ENCODE assay signal across 1 cellular context in the genomic region with DNA sequence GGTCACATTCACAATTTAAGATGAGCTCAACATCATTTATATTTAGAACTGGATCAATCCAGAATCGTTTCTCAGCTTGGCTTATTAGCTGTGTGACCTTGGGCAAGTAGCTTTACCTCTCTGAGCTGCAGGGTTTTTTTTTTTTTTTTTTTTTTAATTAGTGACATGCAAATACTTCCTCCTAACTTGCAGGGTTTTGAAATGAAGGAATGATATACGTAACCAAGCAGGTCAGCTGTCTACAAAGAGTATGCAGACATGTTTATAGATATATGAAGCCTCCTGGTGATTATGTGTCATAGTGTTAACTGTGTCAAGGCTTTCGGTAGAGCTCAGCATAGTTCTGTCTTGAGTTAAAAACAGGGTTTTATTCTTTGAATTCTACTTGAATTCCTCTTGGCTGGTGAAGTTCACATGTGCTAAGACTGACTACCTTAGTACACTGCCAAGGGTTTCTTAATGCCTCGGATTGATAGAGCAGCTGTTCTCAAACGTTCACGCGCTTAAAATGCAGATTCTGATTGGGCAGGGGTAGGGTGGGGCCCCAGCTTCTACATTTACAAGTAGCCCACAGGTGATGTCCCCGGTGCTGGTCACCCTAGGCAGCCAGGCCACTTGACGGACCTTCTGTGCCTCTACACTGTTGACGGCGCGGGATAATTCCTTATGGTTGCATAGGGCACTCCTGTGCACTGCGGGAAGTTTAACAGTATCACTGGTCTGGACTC.
TF ChIP-seq lines count a peak whose summit lies in the region.

No MANE protein-coding gene starts in this region.

TF ChIP-seq in H1, 55 proteins besides CTCF, POLR2A, EP300 and RAD21:
- no peak for TF ChIP-seq SUZ12 (IDR thresholded peaks at IDR 0.05; ENCODE audit: low read length)
- TF ChIP-seq SIX5 (IDR thresholded peaks at IDR 0.05; ENCODE audit: low read depth, low read length) = no peak
- TF ChIP-seq POU5F1 (IDR thresholded peaks at IDR 0.05; ENCODE audit: low read depth, low read length) = no peak
- TF ChIP-seq TEAD4 (IDR thresholded peaks at IDR 0.05; ENCODE audit: low read depth, low read length) = no peak
- TF ChIP-seq KDM1A (IDR thresholded peaks at IDR 0.05; ENCODE audit: borderline replicate concordance, low read length) = peak; percentile 75
